ENCODE assay signal across 8 cellular contexts in genomic region chr1:108817016-108817415, GRCh38. TPM values are rescaled to one million over a fixed set of nuclear protein-coding genes. Genes with fewer than 3 reads are reported as not detected.
DNase-seq lines count a peak whose midpoint lies in the region; ATAC-seq and TF ChIP-seq lines count a peak whose summit lies in the region.

No MANE protein-coding gene starts in this region.

- H3K36me3 ChIP-seq in ovary (no peaks in the 10 kb centered on the region), prostate gland (no peaks in the 10 kb centered on the region)

- 9 to 18% (median 18%) methylated on average over 8 of the region's 8 CpGs for WGBS in ovary, 3 donors
- WGBS in prostate gland: 68% methylated on average over 8 of the region's 8 CpGs

- H3K9me3 ChIP-seq in ovary (no peaks in the 10 kb centered on the region), prostate gland (no peaks in the 10 kb centered on the region), T-helper 17 cell (ENCODE audit: control insufficient read depth, low read length, poor library complexity, severe bottlenecking) (no peaks in the 10 kb centered on the region)

- H3K4me3 ChIP-seq in fibroblast of the aortic adventitia (ENCODE audit: low read depth, low read length): peak overlapping the region; percentile 52
- peak overlapping the region; percentile 22 for H3K4me3 ChIP-seq in ovary
- H3K4me3 ChIP-seq in prostate gland: no peak overlapping the region

- H3K27me3 Mint-ChIP-seq in T-helper 17 cell: peaks cover 11% of the 10 kb centered on the region

- peak; percentile 94 for DNase-seq in DMS53 (lab: John Stamatoyannopoulos, UW)
- peak; percentile 97 for DNase-seq in RPMI7951 (ENCODE audit: low read depth)
- peak; percentile 75 for DNase-seq in fibroblast of the aortic adventitia (ENCODE audit: low read depth)
- DNase-seq in ovary: peak in 4 of 5 donors; percentile 27 to 51 (median 40)
- DNase-seq in prostate gland (ENCODE audit: low spot score): no peak
- no peak for DNase-seq in NCI-H748 (lab: John Stamatoyannopoulos, UW; ENCODE audit: unreplicated experiment)
- DNase-seq in T-helper 17 cell: no peak

- no peak for TF ChIP-seq POLR2A in ovary (IDR thresholded peaks at IDR 0.05)
- no peak for TF ChIP-seq POLR2A in prostate gland (IDR thresholded peaks at IDR 0.05)

- H3K27ac ChIP-seq in ovary (peak overlapping the region in 1 of 2 donors; percentile 66), prostate gland (peak overlapping the region in 1 of 2 donors; percentile 19)

- H3K27ac Mint-ChIP-seq in T-helper 17 cell: no peak overlapping the region

- H3K27me3 ChIP-seq in ovary (no peaks in the 10 kb centered on the region), prostate gland (replicated peaks; ENCODE audit: insufficient read depth) (no peaks in the 10 kb centered on the region)

- no peak overlapping the region for H3K4me3 Mint-ChIP-seq in T-helper 17 cell

- H3K36me3 Mint-ChIP-seq in T-helper 17 cell (ENCODE audit: low read depth): no peaks in the 10 kb centered on the region

- TF ChIP-seq CTCF in fibroblast of the aortic adventitia (IDR thresholded peaks at IDR 0.05; ENCODE audit: insufficient read depth, low read length) (no peak), ovary (IDR thresholded peaks at IDR 0.05) (no peak), prostate gland (IDR thresholded peaks at IDR 0.05) (no peak)

- TF ChIP-seq EP300 in ovary (IDR thresholded peaks at IDR 0.05): no peak

- intact Hi-C loops in ovary (cut with DNase I): no loop called here
- intact Hi-C loops in prostate gland (cut with DNase I): loop anchor here (5.0 kb wide), 1 partner anchor 70 kb away; the partner anchor contains the start of gene STXBP3

- H3K4me1 Mint-ChIP-seq in T-helper 17 cell: no peaks in the 10 kb centered on the region

- ATAC-seq in GM19395 (IDR thresholded peaks at IDR 0.05; ENCODE audit: unreplicated experiment): no peak
- ATAC-seq in T-helper 17 cell: no peak

- peaks cover 14% of the 10 kb centered on the region for H3K4me1 ChIP-seq in ovary (ENCODE audit: insufficient read depth)
- H3K4me1 ChIP-seq in prostate gland (replicated peaks): no peaks in the 10 kb centered on the region

RNA-seq across cellular contexts. Expression of gene AKNAD1, which starts 39.9 kb away (rescaled TPM):
- 4.0 and 4.7 TPM in 2 replicates for total RNA-seq in RPMI7951 (2014; rRNA removed; shearing (Covaris generic))
- total RNA-seq in fibroblast of the aortic adventitia (ENCODE audit: low replicate concordance) (0.27 TPM in 1 of 2 replicates, not detected in the other), ovary (not detected), prostate gland (1 to 10 TPM in 1 of 2 donors, not detected in 1; 1.4 TPM), T-helper 17 cell (not detected)
- under 1 TPM; 0.08 to 0.20 TPM for polyA plus RNA-seq in ovary

RNA-seq across cellular contexts. Expression of gene GPSM2, which starts 59.8 kb away (rescaled TPM):
- 126 and 151 TPM in 2 replicates for total RNA-seq in RPMI7951 (2014; rRNA removed; shearing (Covaris generic))
- total RNA-seq in fibroblast of the aortic adventitia (ENCODE audit: low replicate concordance): 13.3 and 60.0 TPM in 2 replicates
- 1 to 10 TPM in 4 of 7 donors, under 1 TPM in 3; 0.45 to 2.8 (median 2.0) TPM for total RNA-seq in ovary
- 1 to 10 TPM; 1.0 to 3.0 TPM for polyA plus RNA-seq in ovary
- 10 to 100 TPM; 10.6 to 10.7 TPM for total RNA-seq in prostate gland
- 1 to 10 TPM in 1 of 2 donors, under 1 TPM in 1; 0.75 to 1.5 TPM for total RNA-seq in T-helper 17 cell

Comparison
In these comparisons a context has a peak if more than half of its experiments do, and no peak if none do; other contexts are left out.
1. DNase-seq: peak in DMS53 (single experiment), RPMI7951 (single experiment), fibroblast of the aortic adventitia (single experiment) and ovary (4 of 5); none in prostate gland (single experiment), NCI-H748 (single experiment) and T-helper 17 cell (0 of 3).
2. H3K4me3 ChIP-seq: peak in fibroblast of the aortic adventitia (single experiment) and ovary (single experiment); none in prostate gland (0 of 2).